ENCODE assay signal across 34 cellular contexts in genomic region chr4:183186803-183187202, GRCh38.
"Had no signal": no experiment of that assay in that cellular context is flagged by ENCODE, and none has a peak within 500 bp of the region (broad histone marks: within the 10 kb centered on the region; RNA-seq: fewer than 3 reads in every experiment).

No MANE protein-coding gene starts in this region.

- H3K36me3 ChIP-seq: breast epithelium, esophagus squamous epithelium, neutrophil, ovary, uterus had no signal

- H3K27me3 ChIP-seq: breast epithelium, esophagus squamous epithelium, ovary, uterus had no signal

- FAIRE-seq: endometrium had no signal

- DNase-seq: activated B cell treated with CpG ODN at 0.5 μM for 24 hours; activated CD4-positive, alpha-beta T cell treated with anti-CD3 and anti-CD28 coated beads, Interleukin-2, amount 50 U/mL, for 1 hour; activated CD8-positive, alpha-beta T cell treated with anti-CD3 and anti-CD28 coated beads for 36 hours; activated gamma-delta T cell treated with Interleukin-2 at 50 U/mL for 16 hours; activated naive CD8-positive, alpha-beta T cell treated with anti-CD3 and anti-CD28 coated beads, Interleukin-2, amount 50 U/mL, for 24 hours; activated T-cell treated with anti-CD3 and anti-CD28 coated beads, Interleukin-2, amount 50 U/mL, for 4 hours; amygdala; central memory CD4-positive, alpha-beta T cell; effector CD4-positive, alpha-beta T cell; esophagus squamous epithelium; foreskin melanocyte; islet precursor cell; left cardiac atrium; left ventricle myocardium superior; mucosa of descending colon; ovary; stimulated activated CD4-positive, alpha-beta T cell treated with anti-CD3 and anti-CD28 coated beads, Interleukin-1b, Interleukin-23, amount 100 ng/mL, for 48 hours; stimulated activated CD4-positive, alpha-beta T cell treated with anti-CD3 and anti-CD28 coated beads, Interleukin-4, amount 100 ng/mL, for 4 hours; stimulated activated CD8-positive, alpha-beta memory T cell treated with anti-CD3 and anti-CD28 coated beads, Interleukin-4, amount 100 ng/mL, for 48 hours; stimulated activated naive CD8-positive, alpha-beta T cell treated with anti-CD3 and anti-CD28 coated beads, Interleukin-15, amount 100 ng/mL, for 72 hours; substantia nigra; uterus had no signal

- H3K27ac Mint-ChIP-seq: activated B cell treated with CpG ODN at 0.5 μM for 24 hours; activated CD8-positive, alpha-beta T cell treated with anti-CD3 and anti-CD28 coated beads for 36 hours; activated naive CD4-positive, alpha-beta T cell treated with anti-CD3 and anti-CD28 coated beads, Interleukin-2, amount 50 U/mL, for 24 hours; activated naive CD8-positive, alpha-beta T cell treated with anti-CD3 and anti-CD28 coated beads, Interleukin-2, amount 50 U/mL, for 24 hours; activated T-helper 17 cell treated with anti-CD3 and anti-CD28 coated beads, Interleukin-2, amount 50 U/mL, for 72 hours; dendritic cell treated with granulocyte-macrophage colony-stimulating factor and Interleukin-4, amounts not matched to agents 40 ng/mL and 50 ng/mL, for 4 days; natural killer cell treated with Interleukin-12 subunit alpha and Interleukin-12 subunit beta and Interleukin-15 and Interleukin-18, amount 100 ng/mL, for 72 hours; progenitor cell of endocrine pancreas; stimulated activated memory B cell treated with anti-CD40 and anti-IgM and Interleukin-4, amounts not matched to agents 10 μg/mL and 1 μg/mL and 100 μg/mL, for 72 hours; stimulated activated naive CD8-positive, alpha-beta T cell treated with anti-CD3 and anti-CD28 coated beads, Interleukin-15, amount 100 ng/mL, for 72 hours; type B pancreatic cell had no signal

- H3K4me3 Mint-ChIP-seq: activated B cell treated with CpG ODN at 0.5 μM for 24 hours; activated CD8-positive, alpha-beta T cell treated with anti-CD3 and anti-CD28 coated beads for 36 hours; activated naive CD4-positive, alpha-beta T cell treated with anti-CD3 and anti-CD28 coated beads, Interleukin-2, amount 50 U/mL, for 24 hours; activated naive CD8-positive, alpha-beta T cell treated with anti-CD3 and anti-CD28 coated beads, Interleukin-2, amount 50 U/mL, for 24 hours; activated T-cell treated with anti-CD3 and anti-CD28 coated beads, Interleukin-2, amount 50 U/mL, for 4 hours; activated T-helper 17 cell treated with anti-CD3 and anti-CD28 coated beads, Interleukin-2, amount 50 U/mL, for 72 hours; dendritic cell treated with granulocyte-macrophage colony-stimulating factor and Interleukin-4, amounts not matched to agents 40 ng/mL and 50 ng/mL, for 4 days; natural killer cell treated with Interleukin-12 subunit alpha and Interleukin-12 subunit beta and Interleukin-15 and Interleukin-18, amount 100 ng/mL, for 72 hours; stimulated activated memory B cell treated with anti-CD40 and anti-IgM and Interleukin-4, amounts not matched to agents 10 μg/mL and 1 μg/mL and 100 μg/mL, for 72 hours; stimulated activated naive CD8-positive, alpha-beta T cell treated with anti-CD3 and anti-CD28 coated beads, Interleukin-15, amount 100 ng/mL, for 72 hours; type B pancreatic cell had no signal

- H3K9me3 Mint-ChIP-seq: activated T-helper 17 cell treated with anti-CD3 and anti-CD28 coated beads, Interleukin-2, amount 50 U/mL, for 72 hours; dendritic cell treated with granulocyte-macrophage colony-stimulating factor and Interleukin-4, amounts not matched to agents 40 ng/mL and 50 ng/mL, for 4 days; natural killer cell treated with Interleukin-12 subunit alpha and Interleukin-12 subunit beta and Interleukin-15 and Interleukin-18, amount 100 ng/mL, for 72 hours; stimulated activated naive CD8-positive, alpha-beta T cell treated with anti-CD3 and anti-CD28 coated beads, Interleukin-15, amount 100 ng/mL, for 72 hours had no signal

- H3K4me3 ChIP-seq: breast epithelium, esophagus squamous epithelium, mucosa of descending colon, ovary, smooth muscle cell, uterus had no signal

- H3K27me3 Mint-ChIP-seq: activated naive CD4-positive, alpha-beta T cell treated with anti-CD3 and anti-CD28 coated beads, Interleukin-2, amount 50 U/mL, for 24 hours; dendritic cell treated with granulocyte-macrophage colony-stimulating factor and Interleukin-4, amounts not matched to agents 40 ng/mL and 50 ng/mL, for 4 days; progenitor cell of endocrine pancreas; type B pancreatic cell had no signal

- H3K36me3 Mint-ChIP-seq: natural killer cell treated with Interleukin-12 subunit alpha and Interleukin-12 subunit beta and Interleukin-15 and Interleukin-18, amount 100 ng/mL, for 72 hours; stimulated activated memory B cell treated with anti-CD40 and anti-IgM and Interleukin-4, amounts not matched to agents 10 μg/mL and 1 μg/mL and 100 μg/mL, for 72 hours had no signal

- H3K27ac ChIP-seq: breast epithelium, epithelial cell of prostate, esophagus squamous epithelium, neutrophil, ovary, uterus had no signal

- H3K4me1 Mint-ChIP-seq: activated B cell treated with CpG ODN at 0.5 μM for 24 hours; stimulated activated memory B cell treated with anti-CD40 and anti-IgM and Interleukin-4, amounts not matched to agents 10 μg/mL and 1 μg/mL and 100 μg/mL, for 72 hours had no signal

- H3K4me2 ChIP-seq: smooth muscle cell had no signal

- H3K4me1 ChIP-seq: breast epithelium, esophagus squamous epithelium, uterus had no signal

- H3K9me3 ChIP-seq: breast epithelium, esophagus squamous epithelium, mucosa of descending colon, neutrophil, ovary, uterus had no signal
